ENCODE assay signal across 8 cellular contexts in the genomic region with DNA sequence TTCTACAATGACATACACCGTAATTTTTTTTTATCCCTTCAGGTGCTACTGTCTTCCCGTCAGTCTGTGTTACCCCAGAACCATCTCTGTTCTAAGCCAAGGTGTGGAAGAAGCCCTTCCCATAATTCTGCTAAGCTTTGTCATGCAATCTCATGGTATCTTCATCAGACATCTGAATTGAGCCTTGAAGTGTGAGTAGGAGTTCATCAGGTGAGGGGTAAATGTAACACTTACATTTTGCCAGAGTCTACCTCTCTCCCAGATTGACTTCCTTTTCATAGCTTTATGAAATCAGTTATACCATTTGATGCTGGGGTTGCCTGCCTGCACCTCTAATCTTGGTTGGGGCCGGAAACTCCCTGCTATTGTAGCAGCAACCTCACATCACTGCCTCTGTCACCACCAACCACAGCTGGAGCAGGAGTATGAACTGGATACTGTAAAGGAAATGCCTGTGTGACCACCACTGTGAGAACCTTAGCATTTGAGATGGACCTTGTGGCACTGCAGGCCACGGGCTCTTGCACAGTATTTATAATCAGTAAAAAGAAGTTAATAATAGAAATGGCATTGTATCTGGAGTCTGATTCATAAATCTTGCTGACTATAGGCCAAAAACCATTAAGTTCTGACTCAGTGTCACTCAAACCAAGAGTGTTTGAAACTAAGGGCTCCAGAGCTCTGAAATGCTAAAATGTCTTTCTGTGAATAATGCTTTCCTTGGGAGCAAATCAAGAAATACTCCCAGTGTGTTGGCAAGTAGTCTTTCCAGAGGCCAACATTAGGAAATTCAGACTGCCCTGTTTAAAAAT. TPM values are rescaled to one million over a fixed set of nuclear protein-coding genes. Genes with fewer than 3 reads are reported as not detected.
DNase-seq lines count a peak whose midpoint lies in the region; ATAC-seq, FAIRE-seq and TF ChIP-seq lines count a peak whose summit lies in the region.
"Had no signal": no experiment of that assay in that cellular context is flagged by ENCODE, and none has a peak within 500 bp of the region (broad histone marks: within the 10 kb centered on the region; RNA-seq: fewer than 3 reads in every experiment).

No MANE protein-coding gene starts in this region.

- no peaks in the 10 kb centered on the region for H3K36me3 Mint-ChIP-seq in activated CD8-positive, alpha-beta T cell treated with anti-CD3 and anti-CD28 coated beads, Interleukin-2, amount 10 ng/mL, durations not matched to agents 7 days and 5 days (ENCODE audit: low read depth)

- no peaks in the 10 kb centered on the region for H3K36me3 ChIP-seq in lung (ENCODE audit: control insufficient read depth in 2 of 2, insufficient read depth in 2 of 2, low read length in 2 of 2)

- H3K4me1 Mint-ChIP-seq in activated CD8-positive, alpha-beta T cell treated with anti-CD3 and anti-CD28 coated beads, Interleukin-2, amount 10 ng/mL, durations not matched to agents 7 days and 5 days (ENCODE audit: low read depth), result peaks cover 21% of the 10 kb centered on the region

- peak; percentile 87 for FAIRE-seq in GM19239 (lab: Jason Lieb, UNC)

- TF ChIP-seq CTCF in lung (IDR thresholded peaks at IDR 0.05; ENCODE audit: control extremely low read depth, extremely low read depth), result no peak

- CTCF ChIA-PET in activated CD8-positive, alpha-beta T cell treated with anti-CD3 and anti-CD28 coated beads, Interleukin-2, amount 10 ng/mL, durations not matched to agents 7 days and 5 days (lab: Charles Lee), result interaction anchor here (0.7 to 1.1 kb wide), 2 partner anchors 71 to 121 kb away, joined by 3 read pairs; no protein-coding TSS in a partner anchor

- peak overlapping the region; percentile 47 for H3K27ac Mint-ChIP-seq in activated CD8-positive, alpha-beta T cell treated with anti-CD3 and anti-CD28 coated beads, Interleukin-2, amount 10 ng/mL, durations not matched to agents 7 days and 5 days
- H3K27ac Mint-ChIP-seq: nephron had no signal

- H3K9me3 ChIP-seq in lung (ENCODE audit: control insufficient read depth in 2 of 2, insufficient read depth in 1 of 2, low read length in 1 of 2), result no peaks in the 10 kb centered on the region

- POLR2A ChIA-PET in activated CD8-positive, alpha-beta T cell treated with anti-CD3 and anti-CD28 coated beads, Interleukin-2, amount 10 ng/mL, durations not matched to agents 7 days and 5 days (lab: Charles Lee), result interaction anchor here (1.4 kb wide), 1 partner anchor 59 kb away, joined by 4 read pairs; the partner anchor contains the start of gene STK38L

- no peaks in the 10 kb centered on the region for H3K27me3 ChIP-seq in lung (ENCODE audit: control insufficient read depth, insufficient read depth)

- H3K4me3 Mint-ChIP-seq in activated CD8-positive, alpha-beta T cell treated with anti-CD3 and anti-CD28 coated beads, Interleukin-2, amount 10 ng/mL, durations not matched to agents 7 days and 5 days, result no peak overlapping the region
- H3K4me3 Mint-ChIP-seq: nephron had no signal

- H3K4me1 ChIP-seq in lung (ENCODE audit: control insufficient read depth in 2 of 2, insufficient read depth in 2 of 2, low read length in 2 of 2), result peaks cover 3 to 10% of the 10 kb centered on the region in 2 donors

- WGBS in lung, 2 donors, result 56 to 77% methylated on average over 4 of the region's 4 CpGs

- H3K27me3 Mint-ChIP-seq in activated CD8-positive, alpha-beta T cell treated with anti-CD3 and anti-CD28 coated beads, Interleukin-2, amount 10 ng/mL, durations not matched to agents 7 days and 5 days (ENCODE audit: low read depth), result no peaks in the 10 kb centered on the region

- no peaks in the 10 kb centered on the region for H3K9me3 Mint-ChIP-seq in activated CD8-positive, alpha-beta T cell treated with anti-CD3 and anti-CD28 coated beads, Interleukin-2, amount 10 ng/mL, durations not matched to agents 7 days and 5 days (ENCODE audit: insufficient read depth)
- H3K9me3 Mint-ChIP-seq: nephron had no signal

- H3K4me3 ChIP-seq in lung, result no peak overlapping the region

- ATAC-seq in HG03060 (IDR thresholded peaks at IDR 0.05; ENCODE audit: low read depth, unreplicated experiment) (peak; percentile 69), lung (ENCODE audit: insufficient read depth, low FRiP score) (peak; percentile 72)
- peak; percentile 90 for ATAC-seq in activated CD8-positive, alpha-beta T cell treated with anti-CD3 and anti-CD28 coated beads, Interleukin-2, amount 10 ng/mL, durations not matched to agents 7 days and 5 days

- DNase-seq in GM19239 (ENCODE audit: insufficient read length, low spot score) (no peak), lung (ENCODE audit: low spot score) (no peak), SK-N-DZ (ENCODE audit: low spot score) (no peak), D341Med (ENCODE audit: low spot score) (no peak), iPS-NIHi7 (ENCODE audit: extremely low spot score) (no peak)
- peak; percentile 74 for DNase-seq in activated CD8-positive, alpha-beta T cell treated with anti-CD3 and anti-CD28 coated beads, Interleukin-2, amount 10 ng/mL, durations not matched to agents 7 days and 5 days

- peak overlapping the region in 1 of 2 donors; percentile 41 for H3K27ac ChIP-seq in lung (ENCODE audit: low read depth in 1 of 2, low read length in 1 of 2)

RNA-seq across cellular contexts. Expression of gene STK38L, which starts 58.6 kb away (rescaled TPM):
- 10 to 100 TPM; 18.1 to 19.3 TPM for total RNA-seq in activated CD8-positive, alpha-beta T cell treated with anti-CD3 and anti-CD28 coated beads, Interleukin-2, amount 10 ng/mL, durations not matched to agents 7 days and 5 days
- 10 to 100 TPM; 27.0 to 41.5 TPM for total RNA-seq in lung
- polyA plus RNA-seq in lung, result 10 to 100 TPM in 1 of 2 donors, 1 to 10 TPM in 1; 6.5 to 10.1 TPM
- 20.5 and 21.1 TPM in 2 replicates for polyA plus RNA-seq in SK-N-DZ (2014; cell fraction: cytosol; rRNA removed)
- polyA plus RNA-seq in SK-N-DZ (2014; cell fraction: nucleus; rRNA removed), result 25.2 and 27.7 TPM in 2 replicates
